ENCODE assay signal across 8 cellular contexts in genomic region chr16:2156025-2156848, GRCh38. TPM values are rescaled to one million over a fixed set of nuclear protein-coding genes. Genes with fewer than 3 reads are reported as not detected.
A peak's percentile ranks its signal among the peaks of the same experiment; 100 is the strongest.
DNase-seq lines count a peak whose midpoint lies in the region; ATAC-seq and TF ChIP-seq lines count a peak whose summit lies in the region.

No MANE protein-coding gene starts in this region.

- whole genome bisulfite sequencing in sigmoid colon, 2 donors, result 5 to 9% methylated on average over 41 of the region's 41 CpGs

- H3K4me3 ChIP-seq in BJ (ENCODE audit: low read depth, low read length) (peak overlapping the region; percentile 59), sigmoid colon (peak overlapping the region; percentile 51 to 76 (median 74))

- ATAC-seq in HG03565 (IDR thresholded peaks at IDR 0.05; ENCODE audit: unreplicated experiment) (no peak), HG03175 (IDR thresholded peaks at IDR 0.05; ENCODE audit: unreplicated experiment) (no peak)

- H3K9me3 Mint-ChIP-seq in activated T-helper 1 cell treated with anti-CD3 and anti-CD28 coated beads, Interleukin-12 subunit alpha, Interleukin-12 subunit beta, Interleukin-2, Interleukin-4 antibody, amounts not matched to agents 30 ng/mL and 10 ng/mL and 1 ng/mL, durations not matched to agents 14 hours and 24 hours and 36 hours, result no peaks in the 10 kb centered on the region

- H3K36me3 Mint-ChIP-seq in activated T-helper 1 cell treated with anti-CD3 and anti-CD28 coated beads, Interleukin-12 subunit alpha, Interleukin-12 subunit beta, Interleukin-2, Interleukin-4 antibody, amounts not matched to agents 30 ng/mL and 10 ng/mL and 1 ng/mL, durations not matched to agents 14 hours and 24 hours and 36 hours (ENCODE audit: low read depth), result peaks cover 25% of the 10 kb centered on the region

- H3K27ac Mint-ChIP-seq in activated T-helper 1 cell treated with anti-CD3 and anti-CD28 coated beads, Interleukin-12 subunit alpha, Interleukin-12 subunit beta, Interleukin-2, Interleukin-4 antibody, amounts not matched to agents 30 ng/mL and 10 ng/mL and 1 ng/mL, durations not matched to agents 14 hours and 24 hours and 36 hours, result peak overlapping the region; percentile 93

- POLR2A ChIA-PET in BJ (lab: Charles Lee), result interaction anchor here (0.5 to 1.8 kb wide), 14 partner anchors 9 to 736 kb away, joined by 3 to 10 read pairs (median 6); partner anchors contain the start of genes FAHD1, NTHL1, PGP and PKD1

- H3K4me1 Mint-ChIP-seq in activated T-helper 1 cell treated with anti-CD3 and anti-CD28 coated beads, Interleukin-12 subunit alpha, Interleukin-12 subunit beta, Interleukin-2, Interleukin-4 antibody, amounts not matched to agents 30 ng/mL and 10 ng/mL and 1 ng/mL, durations not matched to agents 14 hours and 24 hours and 36 hours (ENCODE audit: low read depth), result peaks cover 23% of the 10 kb centered on the region

- TF ChIP-seq CTCF in BJ (IDR thresholded peaks at IDR 0.05; ENCODE audit: insufficient read depth, low read depth, low read length) (no peak), sigmoid colon (IDR thresholded peaks at IDR 0.05) (no peak)

- H3K4me1 ChIP-seq in sigmoid colon, result peaks cover 0 to 90% (median 84%) of the 10 kb centered on the region in 4 donors

- no peak for DNase-seq in BJ (ENCODE audit: low read depth)
- peak; percentile 52 for DNase-seq in HT-29 (ENCODE audit: low spot score)
- no peak for DNase-seq in activated T-helper 1 cell treated with anti-CD3 and anti-CD28 coated beads, Interleukin-12 subunit alpha, Interleukin-12 subunit beta, Interleukin-2, Interleukin-4 antibody, amounts not matched to agents 30 ng/mL and 10 ng/mL and 1 ng/mL, durations not matched to agents 14 hours and 24 hours and 36 hours (ENCODE audit: low spot score)
- DNase-seq in glomerular visceral epithelial cell (ENCODE audit: extremely low spot score), result peak; percentile 62
- DNase-seq in sigmoid colon, result no peak
- DNase-seq in globus pallidus (ENCODE audit: low spot score), result no peak

- H3K36me3 ChIP-seq in BJ (ENCODE audit: control insufficient read depth, insufficient read depth, low read length) (peaks cover 17% of the 10 kb centered on the region), sigmoid colon (peaks cover 0 to 6% (median 2%) of the 10 kb centered on the region in 4 donors)

- peak overlapping the region; percentile 99 for H3K4me3 Mint-ChIP-seq in activated T-helper 1 cell treated with anti-CD3 and anti-CD28 coated beads, Interleukin-12 subunit alpha, Interleukin-12 subunit beta, Interleukin-2, Interleukin-4 antibody, amounts not matched to agents 30 ng/mL and 10 ng/mL and 1 ng/mL, durations not matched to agents 14 hours and 24 hours and 36 hours

- TF ChIP-seq EP300 in sigmoid colon (IDR thresholded peaks at IDR 0.05), result no peak

- no peak for TF ChIP-seq POLR2A in sigmoid colon (IDR thresholded peaks at IDR 0.05)

- H3K9me3 ChIP-seq in sigmoid colon, result no peaks in the 10 kb centered on the region

- H3K27me3 Mint-ChIP-seq in activated T-helper 1 cell treated with anti-CD3 and anti-CD28 coated beads, Interleukin-12 subunit alpha, Interleukin-12 subunit beta, Interleukin-2, Interleukin-4 antibody, amounts not matched to agents 30 ng/mL and 10 ng/mL and 1 ng/mL, durations not matched to agents 14 hours and 24 hours and 36 hours (ENCODE audit: insufficient read depth), result no peaks in the 10 kb centered on the region

- CTCF ChIA-PET in BJ (lab: Yijun Ruan, JAX), result interaction anchor here (1.0 kb wide), 2 partner anchors 9 to 134 kb away, joined by 3 to 4 read pairs; no protein-coding TSS in a partner anchor

- H3K27ac ChIP-seq in sigmoid colon, result peak overlapping the region; percentile 90 to 96 (median 94)

- intact Hi-C loops in activated T-helper 1 cell treated with anti-CD3 and anti-CD28 coated beads, Interleukin-12 subunit alpha, Interleukin-12 subunit beta, Interleukin-2, Interleukin-4 antibody, amounts not matched to agents 30 ng/mL and 10 ng/mL and 1 ng/mL, durations not matched to agents 14 hours and 24 hours and 36 hours (cut with micrococcal nuclease), result loop anchor here (5.0 kb wide), 2 partner anchors 544 to 1519 kb away; partner anchors contain the start of genes CRAMP1, IFT140 and METTL26
- intact Hi-C loops in sigmoid colon (cut with DNase I), result loop anchor here (2.0 kb wide), 1 partner anchor 49 kb away; the partner anchor contains the start of gene MLST8

- H3K27me3 ChIP-seq in BJ (ENCODE audit: control insufficient read depth, insufficient read depth, low read length) (no peaks in the 10 kb centered on the region), sigmoid colon (no peaks in the 10 kb centered on the region)

RNA-seq across cellular contexts. Expression of gene TRAF7, which starts 0.7 kb away (rescaled TPM):
- polyA plus RNA-seq in BJ (2011; rRNA removed) (37.0 and 68.1 TPM in 2 replicates), sigmoid colon (10 to 100 TPM; 45.0 to 65.1 (median 63.6) TPM)
- polyA minus RNA-seq in BJ (2011; rRNA and poly(A)+ RNA removed), result 58.9 and 76.8 TPM in 2 replicates
- total RNA-seq in HT-29 (2014; rRNA removed; shearing (Covaris generic)), result 166 and 170 TPM in 2 replicates
- 70.4 and 73.1 TPM in 2 replicates for total RNA-seq in activated T-helper 1 cell treated with anti-CD3 and anti-CD28 coated beads, Interleukin-12 subunit alpha, Interleukin-12 subunit beta, Interleukin-2, Interleukin-4 antibody, amounts not matched to agents 30 ng/mL and 10 ng/mL and 1 ng/mL, durations not matched to agents 14 hours and 24 hours and 36 hours
- 10 to 100 TPM; 30.3 to 46.3 (median 34.9) TPM for total RNA-seq in sigmoid colon

RNA-seq across cellular contexts. Expression of gene RAB26, which starts 7.8 kb away (rescaled TPM):
- 0.36 and 0.67 TPM in 2 replicates for polyA plus RNA-seq in BJ (2011; rRNA removed)
- 0.62 TPM in 1 of 2 replicates, not detected in the other for polyA minus RNA-seq in BJ (2011; rRNA and poly(A)+ RNA removed)
- total RNA-seq in HT-29 (2014; rRNA removed; shearing (Covaris generic)), result 13.4 and 24.9 TPM in 2 replicates
- 0.24 and 0.70 TPM in 2 replicates for total RNA-seq in activated T-helper 1 cell treated with anti-CD3 and anti-CD28 coated beads, Interleukin-12 subunit alpha, Interleukin-12 subunit beta, Interleukin-2, Interleukin-4 antibody, amounts not matched to agents 30 ng/mL and 10 ng/mL and 1 ng/mL, durations not matched to agents 14 hours and 24 hours and 36 hours
- total RNA-seq in sigmoid colon, result 1 to 10 TPM in 2 of 4 donors, under 1 TPM in 1, not detected in 1; 0.68 to 3.0 (median 1.8) TPM
- 10 to 100 TPM; 13.9 to 18.8 (median 16.2) TPM for polyA plus RNA-seq in sigmoid colon

RNA-seq across cellular contexts. Expression of gene PKD1, which starts 20.5 kb away (rescaled TPM):
- polyA plus RNA-seq in BJ (2011; rRNA removed), result 40.1 and 76.1 TPM in 2 replicates
- 44.8 and 60.3 TPM in 2 replicates for polyA minus RNA-seq in BJ (2011; rRNA and poly(A)+ RNA removed)
- 72.1 and 74.7 TPM in 2 replicates for total RNA-seq in HT-29 (2014; rRNA removed; shearing (Covaris generic))
- total RNA-seq in activated T-helper 1 cell treated with anti-CD3 and anti-CD28 coated beads, Interleukin-12 subunit alpha, Interleukin-12 subunit beta, Interleukin-2, Interleukin-4 antibody, amounts not matched to agents 30 ng/mL and 10 ng/mL and 1 ng/mL, durations not matched to agents 14 hours and 24 hours and 36 hours, result 92.5 and 104 TPM in 2 replicates
- 100 to 1,000 TPM in 2 of 4 donors, 10 to 100 TPM in 2; 81.6 to 372 (median 134) TPM for total RNA-seq in sigmoid colon
- 10 to 100 TPM; 10.6 to 61.4 (median 11.4) TPM for polyA plus RNA-seq in sigmoid colon

RNA-seq across cellular contexts. Expression of gene CASKIN1, which starts 40.2 kb away (rescaled TPM):
- 0.01 and 0.02 TPM in 2 replicates for polyA plus RNA-seq in BJ (2011; rRNA removed)
- polyA minus RNA-seq in BJ (2011; rRNA and poly(A)+ RNA removed), result not detected in 2 replicates
- total RNA-seq in HT-29 (2014; rRNA removed; shearing (Covaris generic)), result 0.08 and 2.5 TPM in 2 replicates
- 1.0 and 1.2 TPM in 2 replicates for total RNA-seq in activated T-helper 1 cell treated with anti-CD3 and anti-CD28 coated beads, Interleukin-12 subunit alpha, Interleukin-12 subunit beta, Interleukin-2, Interleukin-4 antibody, amounts not matched to agents 30 ng/mL and 10 ng/mL and 1 ng/mL, durations not matched to agents 14 hours and 24 hours and 36 hours
- total RNA-seq in sigmoid colon, result under 1 TPM in 3 of 4 donors, not detected in 1; 0.27 to 0.55 (median 0.36) TPM
- under 1 TPM; under 0.01 to 0.44 (median 0.23) TPM for polyA plus RNA-seq in sigmoid colon

RNA-seq across cellular contexts. Expression of gene MLST8, which starts 49.0 kb away (rescaled TPM):
- polyA plus RNA-seq in BJ (2011; rRNA removed) (40.0 and 62.7 TPM in 2 replicates), sigmoid colon (10 to 100 TPM; 41.4 to 58.7 (median 42.0) TPM)
- polyA minus RNA-seq in BJ (2011; rRNA and poly(A)+ RNA removed), result 36.2 and 51.7 TPM in 2 replicates
- total RNA-seq in HT-29 (2014; rRNA removed; shearing (Covaris generic)), result 98.9 and 117 TPM in 2 replicates
- total RNA-seq in activated T-helper 1 cell treated with anti-CD3 and anti-CD28 coated beads, Interleukin-12 subunit alpha, Interleukin-12 subunit beta, Interleukin-2, Interleukin-4 antibody, amounts not matched to agents 30 ng/mL and 10 ng/mL and 1 ng/mL, durations not matched to agents 14 hours and 24 hours and 36 hours, result 57.0 and 61.9 TPM in 2 replicates
- 10 to 100 TPM; 30.6 to 48.5 (median 37.1) TPM for total RNA-seq in sigmoid colon

Comparison
In these comparisons a context has a peak if more than half of its experiments do, and no peak if none do; other contexts are left out.
1. DNase-seq: peak in HT-29 (single experiment) and glomerular visceral epithelial cell (single experiment); none in BJ (single experiment), activated T-helper 1 cell treated with anti-CD3 and anti-CD28 coated beads, Interleukin-12 subunit alpha, Interleukin-12 subunit beta, Interleukin-2, Interleukin-4 antibody, amounts not matched to agents 30 ng/mL and 10 ng/mL and 1 ng/mL, durations not matched to agents 14 hours and 24 hours and 36 hours (single experiment), sigmoid colon (single experiment) and globus pallidus (single experiment).